ENCODE assay signal across 1 cellular context in the genomic region with DNA sequence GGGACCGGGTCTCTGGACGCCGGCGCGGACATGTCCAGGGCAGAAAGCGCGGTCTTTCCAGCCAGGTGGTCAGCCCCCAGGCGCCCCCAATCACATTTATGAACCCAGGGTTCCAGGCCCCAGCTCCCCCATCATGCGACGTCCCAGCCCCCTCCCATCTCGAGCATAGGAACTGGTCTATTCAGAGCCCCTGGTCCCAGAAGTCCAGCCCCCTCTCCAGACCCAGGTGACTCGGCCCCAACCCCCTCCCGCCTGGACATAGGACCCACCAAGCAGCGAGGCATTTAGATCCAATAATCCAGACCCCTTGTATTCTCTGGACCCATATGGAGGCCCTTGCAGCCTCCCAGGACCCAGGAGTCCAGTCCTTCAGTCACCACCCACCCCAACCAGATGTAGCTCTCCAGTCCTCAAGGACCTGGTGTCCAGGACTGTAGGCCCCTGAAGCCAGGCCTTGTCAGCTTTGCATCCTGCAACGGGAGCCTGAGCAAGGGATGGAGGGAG.
TF ChIP-seq lines count a peak whose summit lies in the region.

No MANE protein-coding gene starts in this region.

TF ChIP-seq in K562, 482 proteins besides CTCF, POLR2A, EP300 and RAD21:
- TF ChIP-seq PHF8 (IDR thresholded peaks at IDR 0.05; ENCODE audit: borderline replicate concordance, low read length) = peak; percentile 4; the same call in 1 of the 2 replicates
- peak; percentile 4 for TF ChIP-seq SAP30 (IDR thresholded peaks at IDR 0.05; ENCODE audit: borderline replicate concordance, insufficient read depth, low read depth, low read length, poor library complexity, severe bottlenecking)
- no peak for TF ChIP-seq RBM14 (IDR thresholded peaks at IDR 0.05; ENCODE audit: borderline replicate concordance, insufficient read depth, low read depth, low read length)
- TF ChIP-seq, protein P1, sequence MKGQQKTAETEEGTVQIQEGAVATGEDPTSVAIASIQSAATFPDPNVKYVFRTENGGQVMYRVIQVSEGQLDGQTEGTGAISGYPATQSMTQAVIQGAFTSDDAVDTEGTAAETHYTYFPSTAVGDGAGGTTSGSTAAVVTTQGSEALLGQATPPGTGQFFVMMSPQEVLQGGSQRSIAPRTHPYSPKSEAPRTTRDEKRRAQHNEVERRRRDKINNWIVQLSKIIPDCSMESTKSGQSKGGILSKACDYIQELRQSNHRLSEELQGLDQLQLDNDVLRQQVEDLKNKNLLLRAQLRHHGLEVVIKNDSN (CRISPR knock-in tag; IDR thresholded peaks at IDR 0.05) = no peak
